ENCODE assay signal across 1 cellular context in genomic region chr1:46181343-46182260, GRCh38.
TF ChIP-seq lines count a peak whose summit lies in the region.

No MANE protein-coding gene starts in this region.

TF ChIP-seq in HEK293, 187 proteins besides CTCF, POLR2A, EP300 and RAD21 (continued from another document):
- TF ChIP-seq ZNF366 (tag by site-specific recombination; conservative IDR thresholded peaks at IDR 0.05) (0 out of 2 replicates have a peak, but pooled peaks have one; percentile 14), GLIS1 (tag by site-specific recombination; IDR thresholded peaks at IDR 0.05) (peak; percentile 68), TRIM28 (IDR thresholded peaks at IDR 0.05; ENCODE audit: borderline replicate concordance, low read length) (peak; percentile 73; the same call in 1 of the 2 replicates), PRDM10 (tag by site-specific recombination; IDR thresholded peaks at IDR 0.05) (peak; percentile 91), HOXA7 (CRISPR knock-in tag; IDR thresholded peaks at IDR 0.05; ENCODE audit: borderline replicate concordance) (no peak), ZXDB (tag by site-specific recombination; IDR thresholded peaks at IDR 0.05) (peak; percentile 36; the same call in 1 of the 2 replicates), ZNF664 (tag by site-specific recombination; IDR thresholded peaks at IDR 0.05) (peak; percentile 34; the same call in 1 of the 2 replicates), ZNF585B (tag by site-specific recombination; IDR thresholded peaks at IDR 0.05) (no peak), ZNF157 (tag by site-specific recombination; IDR thresholded peaks at IDR 0.05) (no peak), ZSCAN23 (tag by site-specific recombination; IDR thresholded peaks at IDR 0.05) (no peak)
